17 cellular contexts compared by ENCODE assay signal in the genomic region with DNA sequence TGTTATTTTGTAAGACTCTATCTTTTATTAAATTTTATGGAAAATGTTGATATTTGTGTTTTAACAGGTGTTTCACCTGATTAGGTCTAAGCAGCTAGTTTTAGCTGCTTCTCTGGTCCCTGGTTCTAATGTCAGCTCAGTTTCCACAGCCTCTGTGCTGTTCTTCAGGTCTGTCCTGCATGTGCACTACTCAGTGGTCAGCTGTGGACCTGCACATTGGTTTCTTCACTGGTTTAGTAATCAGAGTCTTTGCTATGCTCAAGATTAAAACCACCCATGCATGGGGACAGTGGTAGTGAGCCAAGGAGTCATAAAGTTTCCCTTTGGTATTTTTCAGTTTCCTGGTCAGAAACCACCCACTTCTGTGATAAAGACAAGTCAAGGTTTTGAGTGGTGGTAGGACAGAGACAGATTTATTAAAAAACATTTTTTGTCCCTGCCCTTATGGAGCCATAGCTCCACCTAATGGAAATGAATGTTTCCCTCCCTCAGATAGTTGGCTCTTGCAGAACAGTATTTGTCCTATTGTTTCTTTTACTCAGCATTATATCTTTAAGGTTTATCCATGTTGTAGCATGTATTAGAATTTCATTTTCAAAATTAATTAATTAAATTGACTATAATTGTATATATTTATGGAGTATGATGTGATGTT. TPM values are rescaled to one million over a fixed set of nuclear protein-coding genes. Genes with fewer than 3 reads are reported as not detected.
DNase-seq lines count a peak whose midpoint lies in the region; ATAC-seq, FAIRE-seq and TF ChIP-seq lines count a peak whose summit lies in the region.
"Had no signal": no experiment of that assay in that cellular context is flagged by ENCODE, and none has a peak within 500 bp of the region (broad histone marks: within the 10 kb centered on the region; RNA-seq: fewer than 3 reads in every experiment).

No MANE protein-coding gene starts in this region.

- H3K36me3 ChIP-seq in RWPE2 (ENCODE audit: low read depth), result no peaks in the 10 kb centered on the region
- H3K36me3 ChIP-seq in esophagus muscularis mucosa, result no peaks in the 10 kb centered on the region
- H3K36me3 ChIP-seq: esophagus squamous epithelium, neutrophil, thoracic aorta had no signal

- H3K4me3 ChIP-seq in RWPE2 (ENCODE audit: severe bottlenecking) (no peak overlapping the region), esophagus muscularis mucosa (no peak overlapping the region)
- H3K4me3 ChIP-seq: esophagus squamous epithelium, mucosa of descending colon, thoracic aorta had no signal

- in situ Hi-C loops in G401 (cut with HindIII; ENCODE audit: low sequenced_read_pairs), result no loop called here

- TF ChIP-seq RAD21 in Ishikawa (IDR thresholded peaks at IDR 0.05; ENCODE audit: low read depth), result peak; percentile 45

- H3K4me1 ChIP-seq in RWPE2 (ENCODE audit: insufficient read depth, poor library complexity, severe bottlenecking) (no peaks in the 10 kb centered on the region), esophagus muscularis mucosa (no peaks in the 10 kb centered on the region)
- H3K4me1 ChIP-seq: esophagus squamous epithelium had no signal

- intact Hi-C loops in esophagus muscularis mucosa (cut with DNase I), result no loop called here

- TF ChIP-seq POLR2A in erythroblast (IDR thresholded peaks at IDR 0.05; ENCODE audit: low read length) (no peak), esophagus muscularis mucosa (IDR thresholded peaks at IDR 0.05; ENCODE audit: low read depth) (no peak)

- no peak for ATAC-seq in RWPE2 (ENCODE audit: low read depth)
- ATAC-seq: activated CD4-positive, CD25-positive, alpha-beta regulatory T cell treated with anti-CD3 and anti-CD28 coated beads, Interleukin-2, amount 50 U/mL, for 24 hours; left colon; mucosa of descending colon; sciatic nerve had no signal

- DNase-seq in D721Med (ENCODE audit: insufficient read length, low spot score), result no peak
- DNase-seq in RWPE2 (ENCODE audit: low spot score), result no peak
- DNase-seq in erythroblast (lab: John Stamatoyannopoulos, UW), result peak; percentile 1
- no peak for DNase-seq in NCI-H510A treated with DMSO at 0.1 percent for 48 hours (lab: John Stamatoyannopoulos, UW)
- DNase-seq in esophagus muscularis mucosa (ENCODE audit: extremely low spot score), result no peak
- no peak for DNase-seq in G401 (ENCODE audit: low spot score)
- DNase-seq: esophagus squamous epithelium; H9; hypothalamus; left colon; mucosa of descending colon; stimulated activated CD4-positive, alpha-beta T cell treated with anti-CD3 and anti-CD28 coated beads, Interleukin-2, amount 100 ng/mL, for 24 hours had no signal

- no peaks in the 10 kb centered on the region for H3K27me3 ChIP-seq in RWPE2 (ENCODE audit: insufficient read depth, poor library complexity, severe bottlenecking)
- no peaks in the 10 kb centered on the region for H3K27me3 ChIP-seq in esophagus muscularis mucosa
- H3K27me3 ChIP-seq: esophagus squamous epithelium, neutrophil had no signal

- no peaks in the 10 kb centered on the region for H3K9me3 ChIP-seq in RWPE2 (ENCODE audit: severe bottlenecking)
- H3K9me3 ChIP-seq in esophagus muscularis mucosa, result no peaks in the 10 kb centered on the region
- H3K9me3 ChIP-seq: esophagus squamous epithelium, mucosa of descending colon, neutrophil, thoracic aorta had no signal

- TF ChIP-seq EP300 in Ishikawa (IDR thresholded peaks at IDR 0.05; ENCODE audit: borderline replicate concordance), result no peak
- no peak for TF ChIP-seq EP300 in esophagus muscularis mucosa (IDR thresholded peaks at IDR 0.05)

- no peak for FAIRE-seq in D721Med (lab: Jason Lieb, UNC)

- no peak overlapping the region for H3K27ac ChIP-seq in RWPE2 (ENCODE audit: poor library complexity, severe bottlenecking)
- no peak overlapping the region for H3K27ac ChIP-seq in esophagus muscularis mucosa (replicated peaks in 1 of 4)
- H3K27ac ChIP-seq: esophagus squamous epithelium, neutrophil, thoracic aorta had no signal

- TF ChIP-seq CTCF in D721Med (IDR thresholded peaks at IDR 0.05; ENCODE audit: insufficient read depth, missing control alignments), result peak; percentile 44
- TF ChIP-seq CTCF in RWPE2 (IDR thresholded peaks at IDR 0.05; ENCODE audit: poor library complexity, severe bottlenecking), result peak; percentile 22
- TF ChIP-seq CTCF in esophagus muscularis mucosa (IDR thresholded peaks at IDR 0.05), result no peak

TF ChIP-seq in Ishikawa, 13 proteins besides CTCF, POLR2A, EP300 and RAD21:
- TF ChIP-seq TEAD4 (IDR thresholded peaks at IDR 0.05), result no peak
- no peak for TF ChIP-seq CEBPB (IDR thresholded peaks at IDR 0.05)
- no peak for TF ChIP-seq ZBTB7A (IDR thresholded peaks at IDR 0.05; ENCODE audit: low read depth)
- TF ChIP-seq, protein P1, sequence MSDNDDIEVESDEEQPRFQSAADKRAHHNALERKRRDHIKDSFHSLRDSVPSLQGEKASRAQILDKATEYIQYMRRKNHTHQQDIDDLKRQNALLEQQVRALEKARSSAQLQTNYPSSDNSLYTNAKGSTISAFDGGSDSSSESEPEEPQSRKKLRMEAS (IDR thresholded peaks at IDR 0.05), result no peak
- no peak for TF ChIP-seq TAF1 (IDR thresholded peaks at IDR 0.05; ENCODE audit: low read depth)
- TF ChIP-seq YY1 (IDR thresholded peaks at IDR 0.05; ENCODE audit: low read depth), result no peak
- no peak for TF ChIP-seq NFIC (IDR thresholded peaks at IDR 0.05)

RNA-seq across cellular contexts. Expression of a gene that starts 36.8 kb away (rescaled TPM):
- 10 to 100 TPM; 26.5 to 41.5 (median 37.7) TPM for total RNA-seq in esophagus muscularis mucosa
- total RNA-seq in G401 (2014; rRNA removed; shearing (Covaris generic)), result 103 and 137 TPM in 2 replicates

Comparison
In these comparisons a context has a peak if more than half of its experiments do, and no peak if none do; other contexts are left out.
1. DNase-seq: peak in erythroblast (2 of 2); none in D721Med (single experiment), RWPE2 (single experiment), NCI-H510A treated with DMSO at 0.1 percent for 48 hours (single experiment), esophagus muscularis mucosa (single experiment) and G401 (single experiment).
2. CTCF ChIP-seq: peak in D721Med (single experiment) and RWPE2 (single experiment); none in esophagus muscularis mucosa (0 of 3).